In genomic region chr1:79193211-79194079, GRCh38 we compare ENCODE assay signal across 8 cellular contexts.
DNase-seq lines count a peak whose midpoint lies in the region; ATAC-seq and TF ChIP-seq lines count a peak whose summit lies in the region.

No MANE protein-coding gene starts in this region.

- H3K36me3 ChIP-seq in ACC112 (ENCODE audit: insufficient read depth, low read length) = no peaks in the 10 kb centered on the region

- H3K4me3 Mint-ChIP-seq in immature natural killer cell = no peak overlapping the region

- peak; percentile 48 for ATAC-seq in GM19467 (IDR thresholded peaks at IDR 0.05; ENCODE audit: unreplicated experiment)
- peak; percentile 52 for ATAC-seq in HG03571 (IDR thresholded peaks at IDR 0.05; ENCODE audit: unreplicated experiment)
- no peak for ATAC-seq in HG02870 (IDR thresholded peaks at IDR 0.05; ENCODE audit: unreplicated experiment)

- H3K4me1 ChIP-seq in ACC112 (ENCODE audit: control insufficient read depth, insufficient read depth, low read length, unreplicated experiment) = peaks cover 32% of the 10 kb centered on the region

- H3K9me3 Mint-ChIP-seq in immature natural killer cell = peaks cover 4 to 52% (median 17%) of the 10 kb centered on the region in 6 donors

- H3K27me3 Mint-ChIP-seq in immature natural killer cell (ENCODE audit: low read depth in 3 of 3) = no peaks in the 10 kb centered on the region

- peak overlapping the region; percentile 81 for H3K27ac ChIP-seq in ACC112 (ENCODE audit: low read depth, low read length)

- H3K4me1 Mint-ChIP-seq in immature natural killer cell = no peaks in the 10 kb centered on the region

- DNase-seq in cardiac fibroblast (ENCODE audit: low read depth in 2 of 2) = peak; percentile 82 to 95
- DNase-seq in stromal cell of bone marrow (ENCODE audit: low read depth) = peak; percentile 13
- no peak for DNase-seq in stimulated activated CD4-positive, alpha-beta T cell treated with anti-CD3 and anti-CD28 coated beads, Interleukin-4, amount 100 ng/mL, for 24 hours
- no peak for DNase-seq in immature natural killer cell

- H3K79me2 ChIP-seq in ACC112 (ENCODE audit: control insufficient read depth, insufficient read depth, low read length, unreplicated experiment) = no peaks in the 10 kb centered on the region

- H3K27me3 ChIP-seq in ACC112 (ENCODE audit: insufficient read depth, low read length) = no peaks in the 10 kb centered on the region

- H3K36me3 Mint-ChIP-seq in immature natural killer cell = no peaks in the 10 kb centered on the region

- H2AFZ ChIP-seq in ACC112 (ENCODE audit: low read length, unreplicated experiment) = peak overlapping the region; percentile 90

- no peak for TF ChIP-seq CTCF in cardiac fibroblast (IDR thresholded peaks at IDR 0.05; ENCODE audit: low read depth, low read length)

- H3K27ac Mint-ChIP-seq in immature natural killer cell = no peak overlapping the region

- peak overlapping the region; percentile 62 for H3K4me3 ChIP-seq in ACC112 (ENCODE audit: low read depth, low read length)
- peak overlapping the region in 1 of 2 donors; percentile 16 for H3K4me3 ChIP-seq in cardiac fibroblast (replicated peaks in 1 of 2; ENCODE audit: low read depth in 2 of 2, low read length in 2 of 2)

Comparison
In these comparisons a context has a peak if more than half of its experiments do, and no peak if none do; other contexts are left out.
1. DNase-seq: peak in cardiac fibroblast (2 of 2) and stromal cell of bone marrow (single experiment); none in stimulated activated CD4-positive, alpha-beta T cell treated with anti-CD3 and anti-CD28 coated beads, Interleukin-4, amount 100 ng/mL, for 24 hours (single experiment) and immature natural killer cell (0 of 3).